27 cellular contexts compared by ENCODE assay signal in genomic region chr5:33136785-33137184, GRCh38.
"Had no signal": no experiment of that assay in that cellular context is flagged by ENCODE, and none has a peak within 500 bp of the region (broad histone marks: within the 10 kb centered on the region; RNA-seq: fewer than 3 reads in every experiment).

No MANE protein-coding gene starts in this region.

- H3K36me3 ChIP-seq: stomach, suprapubic skin, thoracic aorta, thyroid gland, tibial artery, tibial nerve, transverse colon, upper lobe of left lung, upper lobe of right lung, uterus, vagina had no signal

- H3K27me3 ChIP-seq: stomach, suprapubic skin, testis, thyroid gland, tibial artery, tibial nerve, transverse colon, upper lobe of left lung, upper lobe of right lung, uterus, vagina had no signal

- H3K9me3 ChIP-seq: suprapubic skin, testis had no signal

- H3K4me1 ChIP-seq: stomach, suprapubic skin, testis, thyroid gland, tibial artery, tibial nerve, transverse colon, upper lobe of left lung, upper lobe of right lung, uterus, vagina had no signal

- FAIRE-seq: urothelium cell line had no signal

- ATAC-seq: stimulated activated effector memory CD8-positive, alpha-beta T cell treated with anti-CD3 and anti-CD28 coated beads, Interleukin-12 subunit alpha, Interleukin-12 subunit beta, amount 100 ng/mL, for 72 hours; stimulated activated memory B cell treated with anti-CD40 and anti-IgM and Interleukin-4, amounts not matched to agents 10 μg/mL and 1 μg/mL and 100 μg/mL, for 72 hours; stimulated activated naive B cell treated with anti-CD40 and anti-IgM and Interleukin-4, amounts not matched to agents 10 μg/mL and 1 μg/mL and 100 μg/mL, for 72 hours; stimulated activated naive CD8-positive, alpha-beta T cell treated with anti-CD3 and anti-CD28 coated beads, Interleukin-15, amount 100 ng/mL, for 72 hours; stimulated activated naive CD8-positive, alpha-beta T cell treated with anti-CD3 and anti-CD28 coated beads, Interleukin-15, Interleukin-2, amounts not matched to agents 100 U/mL and 50 U/mL, for 24 hours; upper lobe of right lung had no signal

- H3K27ac ChIP-seq: stomach, suprapubic skin, testis, thoracic aorta, thyroid gland, tibial artery, tibial nerve, transverse colon, upper lobe of left lung, upper lobe of right lung, uterus, vagina had no signal

- H3K4me3 ChIP-seq: stomach, suprapubic skin, testis, thoracic aorta, thyroid gland, tibial artery, tibial nerve, transverse colon, upper lobe of left lung, upper lobe of right lung, uterus, vagina had no signal

- DNase-seq: stimulated activated CD4-positive, alpha-beta T cell treated with anti-CD3 and anti-CD28 coated beads, Interleukin-2, amount 100 ng/mL, for 48 hours; stimulated activated CD4-positive, alpha-beta T cell treated with anti-CD3 and anti-CD28 coated beads, Interleukin-4, amount 100 ng/mL, for 1 hour; stimulated activated CD4-positive, alpha-beta T cell treated with anti-CD3 and anti-CD28 coated beads, Interleukin-4, amount 100 ng/mL, for 24 hours; stimulated activated CD4-positive, alpha-beta T cell treated with anti-CD3 and anti-CD28 coated beads, Interleukin-4, amount 100 ng/mL, for 4 hours; stimulated activated CD8-positive, alpha-beta memory T cell treated with anti-CD3 and anti-CD28 coated beads, Interleukin-4, amount 100 ng/mL, for 48 hours; stimulated activated naive B cell treated with anti-CD40 and anti-IgM and Interleukin-4, amounts not matched to agents 10 μg/mL and 1 μg/mL and 100 μg/mL, for 72 hours; stimulated activated naive CD4-positive, alpha-beta T cell; stimulated activated naive CD4-positive, alpha-beta T cell treated with Interleukin-2 at 50 U/mL for 16 hours; stimulated activated naive CD8-positive, alpha-beta T cell treated with anti-CD3 and anti-CD28 coated beads, Interleukin-15, amount 100 ng/mL, for 72 hours; stimulated activated naive CD8-positive, alpha-beta T cell treated with anti-CD3 and anti-CD28 coated beads, Interleukin-15, Interleukin-2, amounts not matched to agents 100 U/mL and 50 U/mL, for 24 hours; stomach; substantia nigra; testis; thyroid gland; tibial artery; transverse colon; trophoblast cell; upper lobe of left lung; upper lobe of right lung; uterus had no signal
